Comparison of ENCODE assay signal across 1 cellular context in genomic region chr6:155174576-155175174, GRCh38.
TF ChIP-seq lines count a peak whose summit lies in the region.

No MANE protein-coding gene starts in this region.

TF ChIP-seq in HEK293, 187 proteins besides CTCF, POLR2A, EP300 and RAD21 (continued from another document):
- peak; percentile 55; the same call in 1 of the 2 replicates for TF ChIP-seq ZEB2 (tag by site-specific recombination; IDR thresholded peaks at IDR 0.05)
- TF ChIP-seq YY1 (tag by site-specific recombination; IDR thresholded peaks at IDR 0.05) = no peak
- no peak for TF ChIP-seq ATF2 (tag by site-specific recombination; IDR thresholded peaks at IDR 0.05; ENCODE audit: low read depth)
- no peak for TF ChIP-seq ZNF610 (tag by site-specific recombination; IDR thresholded peaks at IDR 0.05; ENCODE audit: borderline replicate concordance)
- peak; percentile 69; the same call in 1 of the 2 replicates for TF ChIP-seq ZNF660 (tag by site-specific recombination; IDR thresholded peaks at IDR 0.05)
- TF ChIP-seq ZSCAN5A (tag by site-specific recombination; IDR thresholded peaks at IDR 0.05) = no peak
- TF ChIP-seq ZNF530 (tag by site-specific recombination; IDR thresholded peaks at IDR 0.05; ENCODE audit: low read depth) = no peak
- peak; percentile 56 for TF ChIP-seq ZNF629 (tag by site-specific recombination; IDR thresholded peaks at IDR 0.05)
- TF ChIP-seq, protein P1, sequence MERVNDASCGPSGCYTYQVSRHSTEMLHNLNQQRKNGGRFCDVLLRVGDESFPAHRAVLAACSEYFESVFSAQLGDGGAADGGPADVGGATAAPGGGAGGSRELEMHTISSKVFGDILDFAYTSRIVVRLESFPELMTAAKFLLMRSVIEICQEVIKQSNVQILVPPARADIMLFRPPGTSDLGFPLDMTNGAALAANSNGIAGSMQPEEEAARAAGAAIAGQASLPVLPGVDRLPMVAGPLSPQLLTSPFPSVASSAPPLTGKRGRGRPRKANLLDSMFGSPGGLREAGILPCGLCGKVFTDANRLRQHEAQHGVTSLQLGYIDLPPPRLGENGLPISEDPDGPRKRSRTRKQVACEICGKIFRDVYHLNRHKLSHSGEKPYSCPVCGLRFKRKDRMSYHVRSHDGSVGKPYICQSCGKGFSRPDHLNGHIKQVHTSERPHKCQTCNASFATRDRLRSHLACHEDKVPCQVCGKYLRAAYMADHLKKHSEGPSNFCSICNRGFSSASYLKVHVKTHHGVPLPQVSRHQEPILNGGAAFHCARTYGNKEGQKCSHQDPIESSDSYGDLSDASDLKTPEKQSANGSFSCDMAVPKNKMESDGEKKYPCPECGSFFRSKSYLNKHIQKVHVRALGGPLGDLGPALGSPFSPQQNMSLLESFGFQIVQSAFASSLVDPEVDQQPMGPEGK (tag by site-specific recombination; IDR thresholded peaks at IDR 0.05) = no peak
- no peak for TF ChIP-seq ZIC2 (tag by site-specific recombination; IDR thresholded peaks at IDR 0.05)
- no peak for TF ChIP-seq ZNF830 (tag by site-specific recombination; IDR thresholded peaks at IDR 0.05; ENCODE audit: low read depth)
- TF ChIP-seq ZNF670 (tag by site-specific recombination; IDR thresholded peaks at IDR 0.05; ENCODE audit: low read depth) = no peak
- TF ChIP-seq ZNF354C (tag by site-specific recombination; IDR thresholded peaks at IDR 0.05; ENCODE audit: borderline replicate concordance, low read depth) = no peak
- TF ChIP-seq ZNF518A (tag by site-specific recombination; conservative IDR thresholded peaks at IDR 0.05; ENCODE audit: low read depth) = no peak
- no peak for TF ChIP-seq ZNF311 (tag by site-specific recombination; IDR thresholded peaks at IDR 0.05; ENCODE audit: borderline replicate concordance)
- TF ChIP-seq ZSCAN30 (tag by site-specific recombination; IDR thresholded peaks at IDR 0.05) = 0 out of 2 replicates have a peak, but pooled peaks have one; percentile 45
- TF ChIP-seq ZNF654 (tag by site-specific recombination; IDR thresholded peaks at IDR 0.05; ENCODE audit: low read depth) = peak; percentile 96
- TF ChIP-seq, protein P2, sequence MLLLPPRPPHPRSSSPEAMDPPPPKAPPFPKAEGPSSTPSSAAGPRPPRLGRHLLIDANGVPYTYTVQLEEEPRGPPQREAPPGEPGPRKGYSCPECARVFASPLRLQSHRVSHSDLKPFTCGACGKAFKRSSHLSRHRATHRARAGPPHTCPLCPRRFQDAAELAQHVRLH (tag by site-specific recombination; IDR thresholded peaks at IDR 0.05) = 0 out of 2 replicates have a peak, but pooled peaks have one; percentile 36
- TF ChIP-seq ZNF366 (tag by site-specific recombination; conservative IDR thresholded peaks at IDR 0.05) = peak; percentile 40; the same call in 1 of the 2 replicates
- no peak for TF ChIP-seq ZBTB1 (tag by site-specific recombination; IDR thresholded peaks at IDR 0.05)
- no peak for TF ChIP-seq ZNF514 (tag by site-specific recombination; IDR thresholded peaks at IDR 0.05)
- no peak for TF ChIP-seq ZNF433 (tag by site-specific recombination; IDR thresholded peaks at IDR 0.05; ENCODE audit: low read depth)
- no peak for TF ChIP-seq ZNF596 (tag by site-specific recombination; IDR thresholded peaks at IDR 0.05)
- TF ChIP-seq ZNF692 (tag by site-specific recombination; IDR thresholded peaks at IDR 0.05) = peak; percentile 88
- peak; percentile 63; the same call in 1 of the 2 replicates for TF ChIP-seq ZNF2 (tag by site-specific recombination; IDR thresholded peaks at IDR 0.05)
- TF ChIP-seq ZNF645 (tag by site-specific recombination; IDR thresholded peaks at IDR 0.05) = no peak
- TF ChIP-seq ZNF707 (tag by site-specific recombination; IDR thresholded peaks at IDR 0.05) = no peak
- no peak for TF ChIP-seq ZNF423 (tag by site-specific recombination; IDR thresholded peaks at IDR 0.05)
- TF ChIP-seq ZNF558 (tag by site-specific recombination; IDR thresholded peaks at IDR 0.05) = no peak
